23 cellular contexts compared by ENCODE assay signal in the genomic region with DNA sequence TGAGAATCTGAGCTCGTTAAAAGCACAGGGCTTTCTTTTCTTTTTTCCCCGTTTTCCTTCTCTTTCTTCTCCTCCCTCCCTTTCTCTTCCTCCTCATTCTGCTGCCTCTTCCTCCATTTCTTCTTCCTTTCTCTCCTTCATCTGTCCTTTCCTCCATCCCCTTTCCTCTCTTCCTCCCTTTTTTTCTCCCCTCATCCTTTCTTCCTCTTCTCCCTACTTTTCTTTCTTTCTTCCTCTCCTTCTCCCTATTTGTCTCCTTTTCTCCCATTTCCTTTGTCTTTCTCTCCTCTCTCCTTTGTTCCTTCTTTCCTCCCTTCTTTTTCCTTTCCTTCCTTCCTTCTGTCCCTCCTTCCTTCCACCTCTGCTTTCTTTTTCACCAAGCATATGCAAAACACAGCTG.
DNase-seq lines count a peak whose midpoint lies in the region; ATAC-seq, FAIRE-seq and TF ChIP-seq lines count a peak whose summit lies in the region.
"Had no signal": no experiment of that assay in that cellular context is flagged by ENCODE, and none has a peak within 500 bp of the region (broad histone marks: within the 10 kb centered on the region; RNA-seq: fewer than 3 reads in every experiment).

No MANE protein-coding gene starts in this region.

- no peak for TF ChIP-seq POLR2A in K562 (conservative IDR thresholded peaks at IDR 0.05)
- no peak for TF ChIP-seq POLR2A in spleen (IDR thresholded peaks at IDR 0.05)

- WGBS in K562 (ENCODE audit: insufficient coverage, low coverage, missing lambda C conversion rate) = 0% methylated on average over 1 of the region's 2 CpGs
- WGBS in spleen, 5 donors = 64 to 81% (median 75%) methylated on average over 2 of the region's 2 CpGs

- no peak for TF ChIP-seq EP300 in K562 (IDR thresholded peaks at IDR 0.05; ENCODE audit: low read length)

- H3K4me2 ChIP-seq in DND-41 (ENCODE audit: insufficient read depth, low read length) (no peak overlapping the region), K562 (ENCODE audit: insufficient read depth, low read length) (no peak overlapping the region)
- H3K4me2 ChIP-seq: A549 had no signal

- no peak for FAIRE-seq in K562 (lab: Jason Lieb, UNC)
- FAIRE-seq: A549, GM12878, GM19239 had no signal

- CTCF ChIA-PET in K562 (lab: Yijun Ruan, JAX; ENCODE audit: low intra/inter-chr PET ratio) = no interaction called here

- no peaks in the 10 kb centered on the region for H3K27me3 ChIP-seq in DND-41 (ENCODE audit: insufficient read depth, low read length, poor library complexity)
- H3K27me3 ChIP-seq in K562 (ENCODE audit: control insufficient read depth in 2 of 2, insufficient read depth in 2 of 2, low read length in 2 of 2) = no peaks in the 10 kb centered on the region
- no peaks in the 10 kb centered on the region for H3K27me3 ChIP-seq in spleen (replicated peaks in 1 of 7)

- H3K4me1 ChIP-seq in DND-41 (ENCODE audit: insufficient read depth, low read length) (0 out of 2 replicates have a peak, but pooled peaks cover 3% of the 10 kb centered on the region), K562 (replicated peaks in 1 of 2; ENCODE audit: control insufficient read depth in 2 of 2, insufficient read depth in 2 of 2, low read length in 2 of 2) (no peaks in the 10 kb centered on the region), spleen (no peaks in the 10 kb centered on the region)
- H3K4me1 ChIP-seq: A549 had no signal

- POLR2A ChIA-PET in K562 (lab: Yijun Ruan, JAX) = interaction anchor here (0.6 kb wide), 1 partner anchor 254 kb away, joined by 3 read pairs; no protein-coding TSS in a partner anchor

- H3K9me3 ChIP-seq in DND-41 (ENCODE audit: insufficient read depth, low read length, severe bottlenecking) (no peaks in the 10 kb centered on the region), K562 (replicated peaks; ENCODE audit: control insufficient read depth, insufficient read depth, low read depth, low read length) (no peaks in the 10 kb centered on the region), spleen (peaks cover 0 to 4% (median 0%) of the 10 kb centered on the region in 8 donors)
- H3K9me3 ChIP-seq: A549 had no signal

- in situ Hi-C loops in K562 (cut with MboI) = no loop called here

- intact Hi-C loops in K562 (cut with micrococcal nuclease) (no loop called here), spleen (cut with DNase I; ENCODE audit: low total_unique reads) (no loop called here)

- H2AFZ ChIP-seq in DND-41 (ENCODE audit: low read depth, low read length) = peak overlapping the region; percentile 20
- H2AFZ ChIP-seq in K562 (ENCODE audit: low read depth, low read length) = no peak overlapping the region

- H3K9ac ChIP-seq in DND-41 (ENCODE audit: low read depth, low read length) (no peak overlapping the region), K562 (ENCODE audit: insufficient read depth in 1 of 2, low read depth in 2 of 2, low read length in 2 of 2) (no peak overlapping the region)

- no peak overlapping the region for H3K4me3 ChIP-seq in DND-41 (ENCODE audit: low read depth in 1 of 2, low read length in 2 of 2)
- H3K4me3 ChIP-seq in K562 = no peak overlapping the region
- no peak overlapping the region for H3K4me3 ChIP-seq in spleen
- H3K4me3 ChIP-seq: A549, GM12878 had no signal

- BruUV-seq in K562 (replicated peaks; lab: Mats Ljungman, UMichigan) = no TSS peak

- H3K79me2 ChIP-seq in DND-41 (ENCODE audit: insufficient read depth, low read length) = no peaks in the 10 kb centered on the region
- no peaks in the 10 kb centered on the region for H3K79me2 ChIP-seq in K562 (ENCODE audit: control insufficient read depth, insufficient read depth, low read length)

- ATAC-seq in DND-41 (ENCODE audit: insufficient read depth, low read depth) (no peak), K562 (no peak), HG03108 (IDR thresholded peaks at IDR 0.05; ENCODE audit: unreplicated experiment) (no peak), GM19328 (IDR thresholded peaks at IDR 0.05; ENCODE audit: unreplicated experiment) (no peak)
- ATAC-seq: A549, GM12878 had no signal

- no peak for TF ChIP-seq CTCF in DND-41 (IDR thresholded peaks at IDR 0.05; ENCODE audit: borderline replicate concordance, extremely low read depth, low read length, poor library complexity, severe bottlenecking)
- TF ChIP-seq CTCF in VCaP (conservative IDR thresholded peaks at IDR 0.05) = no peak
- TF ChIP-seq CTCF in K562 (IDR thresholded peaks at IDR 0.05 in 2 of 3, conservative IDR thresholded peaks at IDR 0.05 in 1 of 3; ENCODE audit: insufficient read depth in 2 of 3, low read depth in 1 of 3, low read length in 3 of 3) = no peak
- TF ChIP-seq CTCF in spleen (IDR thresholded peaks at IDR 0.05 in 8 of 11, conservative IDR thresholded peaks at IDR 0.05 in 3 of 11) = no peak

- H3K27ac ChIP-seq in DND-41 (ENCODE audit: low read length) (no peak overlapping the region), VCaP (peak overlapping the region; percentile 56; the same call in 1 of the 2 replicates), K562 (ENCODE audit: extremely low read depth, low read depth, low read length) (no peak overlapping the region), spleen (no peak overlapping the region)
- H3K27ac ChIP-seq: A549 had no signal

- H3K36me3 ChIP-seq in DND-41 (ENCODE audit: insufficient read depth, low read length) (no peaks in the 10 kb centered on the region), K562 (ENCODE audit: control insufficient read depth, insufficient read depth, low read length) (no peaks in the 10 kb centered on the region), spleen (no peaks in the 10 kb centered on the region)

- H3K9me1 ChIP-seq in K562 (ENCODE audit: control insufficient read depth, insufficient read depth, low read length) = no peaks in the 10 kb centered on the region

- TF ChIP-seq RAD21 in K562 (CRISPR knock-in tag; conservative IDR thresholded peaks at IDR 0.05 in 1 of 2, IDR thresholded peaks at IDR 0.05 in 1 of 2) = no peak

- H4K20me1 ChIP-seq in DND-41 (ENCODE audit: insufficient read depth, low read length) = no peaks in the 10 kb centered on the region
- H4K20me1 ChIP-seq in K562 (replicated peaks; ENCODE audit: control insufficient read depth, insufficient read depth, low read length) = no peaks in the 10 kb centered on the region

- no peak for DNase-seq in DND-41
- no peak for DNase-seq in K562 (ENCODE audit: extremely low read depth in 1 of 4, low spot score in 3 of 4)
- no peak for DNase-seq in NCI-H2171 (lab: John Stamatoyannopoulos, UW)
- DNase-seq in spleen = no peak
- DNase-seq: 8988T; ACHN; AML-193; C1 segment of cervical spinal cord; Calu3; CD4-positive, alpha-beta memory T cell; COR-L47; DMS53; DMS79 treated with DMSO at 0.1 percent for 48 hours; GDM1; GOT3; H7; HCEC 1CT had no signal

TF ChIP-seq in K562, 482 proteins besides CTCF, POLR2A, EP300 and RAD21:
- no peak for TF ChIP-seq TAF15 (IDR thresholded peaks at IDR 0.05; ENCODE audit: low read depth, low read length)
- TF ChIP-seq OTX1 (CRISPR knock-in tag; IDR thresholded peaks at IDR 0.05) = 0 out of 2 replicates have a peak, but pooled peaks have one; percentile 45
- no peak for TF ChIP-seq SETDB1 (IDR thresholded peaks at IDR 0.05; ENCODE audit: low read length)
- TF ChIP-seq, protein P1, sequence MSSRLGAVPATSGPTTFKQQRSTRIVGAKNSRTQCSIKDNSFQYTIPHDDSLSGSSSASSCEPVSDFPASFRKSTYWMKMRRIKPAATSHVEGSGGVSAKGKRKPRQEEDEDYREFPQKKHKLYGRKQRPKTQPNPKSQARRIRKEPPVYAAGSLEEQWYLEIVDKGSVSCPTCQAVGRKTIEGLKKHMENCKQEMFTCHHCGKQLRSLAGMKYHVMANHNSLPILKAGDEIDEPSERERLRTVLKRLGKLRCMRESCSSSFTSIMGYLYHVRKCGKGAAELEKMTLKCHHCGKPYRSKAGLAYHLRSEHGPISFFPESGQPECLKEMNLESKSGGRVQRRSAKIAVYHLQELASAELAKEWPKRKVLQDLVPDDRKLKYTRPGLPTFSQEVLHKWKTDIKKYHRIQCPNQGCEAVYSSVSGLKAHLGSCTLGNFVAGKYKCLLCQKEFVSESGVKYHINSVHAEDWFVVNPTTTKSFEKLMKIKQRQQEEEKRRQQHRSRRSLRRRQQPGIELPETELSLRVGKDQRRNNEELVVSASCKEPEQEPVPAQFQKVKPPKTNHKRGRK (tag; IDR thresholded peaks at IDR 0.05) = peak; percentile 60; the same call in 1 of the 2 replicates
- TF ChIP-seq HIVEP1 (CRISPR knock-in tag; IDR thresholded peaks at IDR 0.05) = no peak
- TF ChIP-seq BCL6 (CRISPR knock-in tag; IDR thresholded peaks at IDR 0.05) = no peak
- 0 out of 2 replicates have a peak, but pooled peaks have one; percentile 28 for TF ChIP-seq ELF4 (CRISPR knock-in tag; IDR thresholded peaks at IDR 0.05)
- TF ChIP-seq, protein P2, sequence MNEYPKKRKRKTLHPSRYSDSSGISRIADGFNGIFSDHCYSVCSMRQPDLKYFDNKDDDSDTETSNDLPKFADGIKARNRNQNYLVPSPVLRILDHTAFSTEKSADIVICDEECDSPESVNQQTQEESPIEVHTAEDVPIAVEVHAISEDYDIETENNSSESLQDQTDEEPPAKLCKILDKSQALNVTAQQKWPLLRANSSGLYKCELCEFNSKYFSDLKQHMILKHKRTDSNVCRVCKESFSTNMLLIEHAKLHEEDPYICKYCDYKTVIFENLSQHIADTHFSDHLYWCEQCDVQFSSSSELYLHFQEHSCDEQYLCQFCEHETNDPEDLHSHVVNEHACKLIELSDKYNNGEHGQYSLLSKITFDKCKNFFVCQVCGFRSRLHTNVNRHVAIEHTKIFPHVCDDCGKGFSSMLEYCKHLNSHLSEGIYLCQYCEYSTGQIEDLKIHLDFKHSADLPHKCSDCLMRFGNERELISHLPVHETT (CRISPR knock-in tag; conservative IDR thresholded peaks at IDR 0.05 in 1 of 2, IDR thresholded peaks at IDR 0.05 in 1 of 2) = no peak
- no peak for TF ChIP-seq FUS (optimal IDR thresholded peaks at IDR 0.05; ENCODE audit: low read depth, low read length)
- TF ChIP-seq PRMT5 (CRISPR knock-in tag; IDR thresholded peaks at IDR 0.05) = no peak
TF ChIP-seq in K562: peak in this region for 3.
